16 cellular contexts compared by ENCODE assay signal in the genomic region with DNA sequence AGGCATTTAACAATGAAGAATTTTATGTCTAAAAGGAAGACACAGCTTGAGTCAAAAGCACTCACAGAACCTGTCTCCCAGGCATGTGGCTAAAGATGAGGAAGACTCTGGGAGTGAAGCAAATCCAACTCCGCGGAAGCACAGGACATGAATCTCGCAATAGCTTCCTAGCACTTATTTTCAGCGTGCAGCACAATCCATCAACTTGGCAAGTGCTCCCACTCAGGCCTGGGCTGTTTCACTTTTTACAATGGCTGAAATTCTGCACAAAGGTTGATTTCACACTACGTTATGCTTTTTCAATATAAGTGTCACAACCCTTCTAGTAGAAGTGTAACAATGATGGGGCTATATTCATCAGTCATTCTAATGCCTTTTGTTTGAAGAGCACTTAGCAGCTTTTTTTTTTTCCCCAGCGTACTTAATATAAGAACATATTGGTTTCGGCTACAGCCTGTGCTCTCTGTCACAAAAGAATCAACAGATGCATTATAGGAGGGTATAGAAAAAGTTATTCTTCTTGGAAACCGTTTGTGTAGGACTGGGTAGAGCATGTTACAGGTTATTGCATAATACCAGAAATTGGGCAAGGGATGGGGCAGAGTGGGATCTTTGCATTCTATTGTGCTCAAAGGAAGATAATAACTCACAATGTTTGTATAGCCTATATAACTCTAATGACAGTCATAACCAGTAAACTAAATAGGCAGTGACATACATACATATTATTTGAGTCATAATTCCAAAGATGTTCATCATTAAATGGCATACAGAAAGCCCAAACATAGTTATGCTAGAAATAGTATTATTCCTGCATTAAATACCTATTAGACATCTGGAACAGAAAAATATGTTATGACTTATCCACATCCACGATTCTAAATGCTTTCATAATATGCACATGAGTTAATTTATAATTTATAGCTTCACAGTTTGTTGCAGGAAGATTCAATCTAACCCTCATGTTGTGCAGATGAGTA.
DNase-seq lines count a peak whose midpoint lies in the region; ATAC-seq and TF ChIP-seq lines count a peak whose summit lies in the region.
"Had no signal": no experiment of that assay in that cellular context is flagged by ENCODE, and none has a peak within 500 bp of the region (broad histone marks: within the 10 kb centered on the region; RNA-seq: fewer than 3 reads in every experiment).

No MANE protein-coding gene starts in this region.

- no peak overlapping the region for H2AFZ ChIP-seq in neural cell (ENCODE audit: low read depth, low read length)

- no peak overlapping the region for H3K4me2 ChIP-seq in neural cell (ENCODE audit: low read length)
- H3K4me2 ChIP-seq: KMS-11 had no signal

- TF ChIP-seq RAD21 in neural cell (conservative IDR thresholded peaks at IDR 0.05), result no peak

- no peaks in the 10 kb centered on the region for H4K20me1 ChIP-seq in neural cell (ENCODE audit: insufficient read depth)

- no peaks in the 10 kb centered on the region for H3K4me1 ChIP-seq in RWPE2 (ENCODE audit: insufficient read depth, poor library complexity, severe bottlenecking)
- H3K4me1 ChIP-seq: Peyer's patch had no signal

- TF ChIP-seq EP300 in neural cell (conservative IDR thresholded peaks at IDR 0.05; ENCODE audit: poor library complexity, severe bottlenecking), result peak; percentile 56

- no peaks in the 10 kb centered on the region for H3K36me3 ChIP-seq in RWPE2 (ENCODE audit: low read depth)
- H3K36me3 ChIP-seq in neural cell (ENCODE audit: insufficient read depth, low read length), result no peaks in the 10 kb centered on the region
- H3K36me3 ChIP-seq: Peyer's patch had no signal

- no peak overlapping the region for H3K9ac ChIP-seq in neural cell (ENCODE audit: low read length)
- H3K9ac ChIP-seq: KMS-11 had no signal

- ATAC-seq in RWPE2 (ENCODE audit: low read depth) (peak; percentile 21; the same call in 1 of the 3 replicates), Right ventricle myocardium superior (ENCODE audit: poor library complexity) (no peak), HG03025 (IDR thresholded peaks at IDR 0.05; ENCODE audit: low FRiP score, unreplicated experiment) (no peak), GM18868 (IDR thresholded peaks at IDR 0.05; ENCODE audit: unreplicated experiment) (no peak)
- ATAC-seq: HCT116, SK-N-SH treated with all-trans-retinoic acid at 6 μM for 48 hours had no signal

- H3K79me2 ChIP-seq in neural cell (replicated peaks; ENCODE audit: insufficient read depth, low read length), result no peaks in the 10 kb centered on the region

- H3K27ac ChIP-seq in RWPE2 (ENCODE audit: poor library complexity, severe bottlenecking) (no peak overlapping the region), neural cell (ENCODE audit: low read length) (peak overlapping the region; percentile 32)
- H3K27ac ChIP-seq: KMS-11, Peyer's patch had no signal

- DNase-seq in ELR (ENCODE audit: low read depth) (peak; percentile 49), HCEC 1CT (peak; percentile 92), RWPE2 (ENCODE audit: low spot score) (no peak), Right ventricle myocardium superior (no peak)
- DNase-seq: COR-L47, NCI-H1105 treated with DMSO at 0.1 percent for 48 hours, NCI-H187 treated with DMSO at 0.1 percent for 48 hours, NCI-H510A, Peyer's patch, SHP77 had no signal

- no peaks in the 10 kb centered on the region for H3K9me2 ChIP-seq in neural cell (ENCODE audit: insufficient read depth, low read length)

- no peaks in the 10 kb centered on the region for H3F3A ChIP-seq in neural cell (ENCODE audit: insufficient read depth, low read length, poor library complexity, severe bottlenecking)

- no peaks in the 10 kb centered on the region for H3K9me3 ChIP-seq in RWPE2 (ENCODE audit: severe bottlenecking)
- no peaks in the 10 kb centered on the region for H3K9me3 ChIP-seq in neural cell (ENCODE audit: low read length)
- H3K9me3 ChIP-seq: Peyer's patch had no signal

- H3K27me3 ChIP-seq in RWPE2 (ENCODE audit: insufficient read depth, poor library complexity, severe bottlenecking) (no peaks in the 10 kb centered on the region), neural cell (ENCODE audit: insufficient read depth, low read depth, low read length) (no peaks in the 10 kb centered on the region)

- H3K4me3 ChIP-seq in RWPE2 (ENCODE audit: severe bottlenecking) (no peak overlapping the region), neural cell (ENCODE audit: low read length) (no peak overlapping the region)
- H3K4me3 ChIP-seq: Peyer's patch had no signal

- TF ChIP-seq CTCF in RWPE2 (IDR thresholded peaks at IDR 0.05; ENCODE audit: poor library complexity, severe bottlenecking) (no peak), neural cell (IDR thresholded peaks at IDR 0.05; ENCODE audit: poor library complexity, severe bottlenecking) (no peak)

- intact Hi-C loops in Right ventricle myocardium superior (cut with DNase I), result no loop called here

TF ChIP-seq in neural cell, 6 proteins besides CTCF, POLR2A, EP300 and RAD21:
- TF ChIP-seq, protein P1, sequence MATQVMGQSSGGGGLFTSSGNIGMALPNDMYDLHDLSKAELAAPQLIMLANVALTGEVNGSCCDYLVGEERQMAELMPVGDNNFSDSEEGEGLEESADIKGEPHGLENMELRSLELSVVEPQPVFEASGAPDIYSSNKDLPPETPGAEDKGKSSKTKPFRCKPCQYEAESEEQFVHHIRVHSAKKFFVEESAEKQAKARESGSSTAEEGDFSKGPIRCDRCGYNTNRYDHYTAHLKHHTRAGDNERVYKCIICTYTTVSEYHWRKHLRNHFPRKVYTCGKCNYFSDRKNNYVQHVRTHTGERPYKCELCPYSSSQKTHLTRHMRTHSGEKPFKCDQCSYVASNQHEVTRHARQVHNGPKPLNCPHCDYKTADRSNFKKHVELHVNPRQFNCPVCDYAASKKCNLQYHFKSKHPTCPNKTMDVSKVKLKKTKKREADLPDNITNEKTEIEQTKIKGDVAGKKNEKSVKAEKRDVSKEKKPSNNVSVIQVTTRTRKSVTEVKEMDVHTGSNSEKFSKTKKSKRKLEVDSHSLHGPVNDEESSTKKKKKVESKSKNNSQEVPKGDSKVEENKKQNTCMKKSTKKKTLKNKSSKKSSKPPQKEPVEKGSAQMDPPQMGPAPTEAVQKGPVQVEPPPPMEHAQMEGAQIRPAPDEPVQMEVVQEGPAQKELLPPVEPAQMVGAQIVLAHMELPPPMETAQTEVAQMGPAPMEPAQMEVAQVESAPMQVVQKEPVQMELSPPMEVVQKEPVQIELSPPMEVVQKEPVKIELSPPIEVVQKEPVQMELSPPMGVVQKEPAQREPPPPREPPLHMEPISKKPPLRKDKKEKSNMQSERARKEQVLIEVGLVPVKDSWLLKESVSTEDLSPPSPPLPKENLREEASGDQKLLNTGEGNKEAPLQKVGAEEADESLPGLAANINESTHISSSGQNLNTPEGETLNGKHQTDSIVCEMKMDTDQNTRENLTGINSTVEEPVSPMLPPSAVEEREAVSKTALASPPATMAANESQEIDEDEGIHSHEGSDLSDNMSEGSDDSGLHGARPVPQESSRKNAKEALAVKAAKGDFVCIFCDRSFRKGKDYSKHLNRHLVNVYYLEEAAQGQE (IDR thresholded peaks at IDR 0.05; ENCODE audit: borderline replicate concordance), result no peak
- no peak for TF ChIP-seq POLR2AphosphoS5 (IDR thresholded peaks at IDR 0.05)
- TF ChIP-seq EZH2 (IDR thresholded peaks at IDR 0.05; ENCODE audit: borderline replicate concordance, insufficient read depth, low read length, poor library complexity, severe bottlenecking), result no peak
- no peak for TF ChIP-seq MXI1 (conservative IDR thresholded peaks at IDR 0.05; ENCODE audit: poor library complexity, severe bottlenecking)
- no peak for TF ChIP-seq SMC3 (conservative IDR thresholded peaks at IDR 0.05; ENCODE audit: poor library complexity)
- TF ChIP-seq TAF1 (IDR thresholded peaks at IDR 0.05; ENCODE audit: low read depth), result no peak

Comparison
In these comparisons a context has a peak if more than half of its experiments do, and no peak if none do; other contexts are left out.
1. DNase-seq: peak in ELR (single experiment) and HCEC 1CT (single experiment); none in RWPE2 (single experiment) and Right ventricle myocardium superior (single experiment).